24 cellular contexts compared by ENCODE assay signal in the genomic region with DNA sequence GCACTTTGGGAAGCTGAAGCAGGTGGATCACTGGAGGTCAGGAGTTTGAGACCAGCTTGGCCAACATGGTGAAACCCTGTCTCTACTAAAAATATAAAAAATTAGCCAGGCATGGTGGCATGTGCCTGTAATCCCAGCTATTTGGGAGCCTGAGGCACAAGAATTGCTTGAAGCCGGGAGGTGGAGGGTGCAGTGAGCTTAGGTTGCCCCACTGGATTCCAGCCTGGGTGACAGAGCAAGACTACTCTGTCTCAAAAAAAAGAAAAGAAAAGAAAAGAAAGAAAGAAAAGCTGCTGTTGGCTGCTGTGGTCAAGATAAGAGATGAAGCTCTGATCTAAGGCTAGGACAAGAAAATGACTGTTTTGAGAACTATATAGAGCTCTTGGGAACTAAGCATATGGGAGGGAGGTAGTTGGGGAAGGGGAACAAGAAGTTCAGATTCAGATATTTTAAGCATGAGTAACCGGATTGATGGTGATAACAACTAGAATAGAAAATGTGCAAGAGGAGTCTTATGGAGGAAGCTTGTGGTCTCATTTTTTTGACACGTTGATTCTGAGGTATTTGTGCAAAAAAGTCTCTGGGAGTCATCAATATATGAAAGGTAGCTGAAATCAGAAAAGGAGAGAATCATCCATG. TPM values are rescaled to one million over a fixed set of nuclear protein-coding genes. Genes with fewer than 3 reads are reported as not detected.
DNase-seq lines count a peak whose midpoint lies in the region; ATAC-seq and TF ChIP-seq lines count a peak whose summit lies in the region.
"Had no signal": no experiment of that assay in that cellular context is flagged by ENCODE, and none has a peak within 500 bp of the region (broad histone marks: within the 10 kb centered on the region; RNA-seq: fewer than 3 reads in every experiment).

No MANE protein-coding gene starts in this region.

- H3K4me3 Mint-ChIP-seq in MCF 10A (ENCODE audit: unreplicated experiment) (no peak overlapping the region), type B pancreatic cell (no peak overlapping the region)
- H3K4me3 Mint-ChIP-seq: activated T-cell treated with anti-CD3 and anti-CD28 coated beads, Interleukin-2, amount 50 U/mL, for 24 hours; dendritic cell treated with granulocyte-macrophage colony-stimulating factor and Interleukin-4, amounts not matched to agents 40 ng/mL and 50 ng/mL, for 4 days; stimulated activated memory B cell treated with anti-CD40 and anti-IgM and Interleukin-4, amounts not matched to agents 10 μg/mL and 1 μg/mL and 100 μg/mL, for 72 hours had no signal

- CTCF ChIA-PET in mammary epithelial cell (lab: Charles Lee; ENCODE audit: low non-redundant PET): no interaction called here
- CTCF ChIA-PET in MCF 10A (lab: Yijun Ruan, JAX): interaction anchor here (0.6 to 1.6 kb wide), 2 partner anchors 10 to 33 kb away, joined by 3 to 4 read pairs; no protein-coding TSS in a partner anchor

- DNase-seq in mammary epithelial cell (no peak), MCF 10A (ENCODE audit: unreplicated experiment) (no peak), fibroblast of pulmonary artery (ENCODE audit: low read depth) (peak; percentile 68), type B pancreatic cell (ENCODE audit: extremely low spot score, unreplicated experiment) (no peak)
- no peak for DNase-seq in activated effector memory CD4-positive, alpha-beta T cell treated with Interleukin-2 at 50 U/mL for 16 hours
- DNase-seq: 8988T; activated CD4-positive, alpha-beta T cell treated with anti-CD3 and anti-CD28 coated beads, Interleukin-2, amount 50 U/mL, for 1 hour; activated T-cell treated with anti-CD3 and anti-CD28 coated beads, Interleukin-2, amount 50 U/mL, for 24 hours; amniotic stem cell; COR-L47; esophagus squamous epithelium; NCI-H1694 treated with DMSO at 0.1 percent for 48 hours; RPMI8226; sigmoid colon; uterus had no signal

- H3K79me2 ChIP-seq in mammary epithelial cell (ENCODE audit: insufficient read depth, low read length): no peaks in the 10 kb centered on the region

- H3K4me1 Mint-ChIP-seq in MCF 10A (ENCODE audit: insufficient read depth, unreplicated experiment) (peaks cover 10% of the 10 kb centered on the region), type B pancreatic cell (ENCODE audit: unreplicated experiment) (no peaks in the 10 kb centered on the region)

- H3K27ac Mint-ChIP-seq in MCF 10A (ENCODE audit: low read depth, unreplicated experiment) (no peak overlapping the region), type B pancreatic cell (peak overlapping the region; percentile 87)
- H3K27ac Mint-ChIP-seq: activated T-cell treated with anti-CD3 and anti-CD28 coated beads, Interleukin-2, amount 50 U/mL, for 24 hours; dendritic cell treated with granulocyte-macrophage colony-stimulating factor and Interleukin-4, amounts not matched to agents 40 ng/mL and 50 ng/mL, for 4 days; stimulated activated memory B cell treated with anti-CD40 and anti-IgM and Interleukin-4, amounts not matched to agents 10 μg/mL and 1 μg/mL and 100 μg/mL, for 72 hours had no signal

- H2AFZ ChIP-seq in mammary epithelial cell (ENCODE audit: low read depth, low read length): peak overlapping the region; percentile 64

- H3K9me3 ChIP-seq in mammary epithelial cell (replicated peaks; ENCODE audit: insufficient read depth, low read length): no peaks in the 10 kb centered on the region
- H3K9me3 ChIP-seq: esophagus squamous epithelium, neutrophil, sigmoid colon, uterus had no signal

- ATAC-seq in SK-N-SH treated with all-trans-retinoic acid at 6 μM for 48 hours (peak; percentile 22; the same call in 2 of the 3 replicates), HG03280 (IDR thresholded peaks at IDR 0.05; ENCODE audit: unreplicated experiment) (no peak), HG02973 (IDR thresholded peaks at IDR 0.05; ENCODE audit: unreplicated experiment) (no peak)
- ATAC-seq: stimulated activated memory B cell treated with anti-CD40 and anti-IgM and Interleukin-4, amounts not matched to agents 10 μg/mL and 1 μg/mL and 100 μg/mL, for 72 hours had no signal

- 36% methylated on average over 3 of the region's 3 CpGs for WGBS in mammary epithelial cell (ENCODE audit: low coverage, missing lambda C conversion rate)

- no peak overlapping the region for H3K27ac ChIP-seq in mammary epithelial cell (ENCODE audit: insufficient read depth, low read depth, low read length)
- H3K27ac ChIP-seq: esophagus squamous epithelium, KMS-11, neutrophil, sigmoid colon, uterus had no signal

- POLR2A ChIA-PET in MCF 10A (lab: Yijun Ruan, JAX): interaction anchor here (0.6 to 1.1 kb wide), 2 partner anchors 11 to 15 kb away, joined by 3 to 4 read pairs; no protein-coding TSS in a partner anchor

- peaks cover 11% of the 10 kb centered on the region for H3K4me1 ChIP-seq in mammary epithelial cell (ENCODE audit: insufficient read depth, low read length)
- H3K4me1 ChIP-seq: esophagus squamous epithelium, sigmoid colon, uterus had no signal

- no peak for TF ChIP-seq CTCF in mammary epithelial cell (conservative IDR thresholded peaks at IDR 0.05 in 1 of 2, IDR thresholded peaks at IDR 0.05 in 1 of 2; ENCODE audit: extremely low read depth in 1 of 2, insufficient read depth in 1 of 2, low read depth in 1 of 2, low read length in 2 of 2)
- no peak for TF ChIP-seq CTCF in MCF 10A (IDR thresholded peaks at IDR 0.05; ENCODE audit: unreplicated experiment)
- TF ChIP-seq CTCF in fibroblast of pulmonary artery (IDR thresholded peaks at IDR 0.05; ENCODE audit: low read length, missing control alignments): no peak
- no peak for TF ChIP-seq CTCF in type B pancreatic cell (conservative IDR thresholded peaks at IDR 0.05)

- intact Hi-C loops in mammary epithelial cell (cut with micrococcal nuclease) (no loop called here), MCF 10A (cut with micrococcal nuclease) (no loop called here)

- H3K9me3 Mint-ChIP-seq in MCF 10A (ENCODE audit: unreplicated experiment): no peaks in the 10 kb centered on the region
- H3K9me3 Mint-ChIP-seq in type B pancreatic cell: no peaks in the 10 kb centered on the region
- H3K9me3 Mint-ChIP-seq: activated T-cell treated with anti-CD3 and anti-CD28 coated beads, Interleukin-2, amount 50 U/mL, for 24 hours; dendritic cell treated with granulocyte-macrophage colony-stimulating factor and Interleukin-4, amounts not matched to agents 40 ng/mL and 50 ng/mL, for 4 days; stimulated activated memory B cell treated with anti-CD40 and anti-IgM and Interleukin-4, amounts not matched to agents 10 μg/mL and 1 μg/mL and 100 μg/mL, for 72 hours had no signal

- peak overlapping the region; percentile 49 for H3K4me2 ChIP-seq in mammary epithelial cell (ENCODE audit: insufficient read depth, low read depth, low read length)
- H3K4me2 ChIP-seq: KMS-11 had no signal

- dilution Hi-C loops in mammary epithelial cell (cut with HindIII; ENCODE audit: low sequenced_read_pairs): no loop called here

- no peaks in the 10 kb centered on the region for H3K36me3 ChIP-seq in mammary epithelial cell (ENCODE audit: insufficient read depth, low read length)
- H3K36me3 ChIP-seq: esophagus squamous epithelium, neutrophil, sigmoid colon, uterus had no signal

- H3K27me3 ChIP-seq in mammary epithelial cell (ENCODE audit: insufficient read depth, low read length): no peaks in the 10 kb centered on the region
- H3K27me3 ChIP-seq: esophagus squamous epithelium, neutrophil, sigmoid colon, uterus had no signal

- in situ Hi-C loops in mammary epithelial cell (cut with MboI; ENCODE audit: low sequenced_read_pairs in 2 of 2): no loop called here

- no peaks in the 10 kb centered on the region for H4K20me1 ChIP-seq in mammary epithelial cell (ENCODE audit: insufficient read depth, low read length)

- H3K4me3 ChIP-seq in mammary epithelial cell (replicated peaks in 1 of 3; ENCODE audit: insufficient read depth in 1 of 3, low read depth in 2 of 3, low read length in 3 of 3) (no peak overlapping the region), fibroblast of pulmonary artery (replicated peaks; ENCODE audit: low read depth, low read length) (no peak overlapping the region)
- H3K4me3 ChIP-seq: esophagus squamous epithelium, lung, sigmoid colon, uterus had no signal

- BruUV-seq in mammary epithelial cell (replicated peaks; lab: Mats Ljungman, UMichigan) (no TSS peak), MCF 10A (replicated peaks; lab: Mats Ljungman, UMichigan) (no TSS peak)

- no peak overlapping the region for H3K9ac ChIP-seq in mammary epithelial cell (ENCODE audit: insufficient read depth, low read length)
- H3K9ac ChIP-seq: KMS-11 had no signal

- H3K27me3 Mint-ChIP-seq in MCF 10A (ENCODE audit: insufficient read depth, unreplicated experiment): no peaks in the 10 kb centered on the region
- no peaks in the 10 kb centered on the region for H3K27me3 Mint-ChIP-seq in type B pancreatic cell
- H3K27me3 Mint-ChIP-seq: dendritic cell treated with granulocyte-macrophage colony-stimulating factor and Interleukin-4, amounts not matched to agents 40 ng/mL and 50 ng/mL, for 4 days; stimulated activated memory B cell treated with anti-CD40 and anti-IgM and Interleukin-4, amounts not matched to agents 10 μg/mL and 1 μg/mL and 100 μg/mL, for 72 hours had no signal

- H3K36me3 Mint-ChIP-seq in MCF 10A (ENCODE audit: insufficient read depth, unreplicated experiment): peaks cover 6% of the 10 kb centered on the region
- H3K36me3 Mint-ChIP-seq in type B pancreatic cell: no peaks in the 10 kb centered on the region
- H3K36me3 Mint-ChIP-seq: stimulated activated memory B cell treated with anti-CD40 and anti-IgM and Interleukin-4, amounts not matched to agents 10 μg/mL and 1 μg/mL and 100 μg/mL, for 72 hours had no signal

TF ChIP-seq in SK-N-SH treated with all-trans-retinoic acid at 6 μM for 48 hours, 23 proteins besides CTCF, POLR2A, EP300 and RAD21 (continues in another document):
- TF ChIP-seq TCF4 (CRISPR knock-in tag; IDR thresholded peaks at IDR 0.05; ENCODE audit: borderline replicate concordance): no peak

RNA-seq across cellular contexts. Expression of gene DNAH12, which starts 25.7 kb away (rescaled TPM):
- under 1 TPM in 1 of 2 donors, not detected in 1; under 0.01 TPM for total RNA-seq in mammary epithelial cell
- 0.02 TPM for polyA plus RNA-seq in mammary epithelial cell
- polyA minus RNA-seq in mammary epithelial cell: not detected
- 0.47 and 0.58 TPM in 2 replicates for total RNA-seq in MCF 10A (2022)
- total RNA-seq in type B pancreatic cell (ENCODE audit: low replicate concordance): 0.29 and 0.87 TPM in 2 replicates
- total RNA-seq: T-helper 2 cell treated with Interferon-gamma antibody and Interleukin-4, amounts not matched to agents 100 ng/mL and 5 ng/mL, for 36 hours had no signal

RNA-seq across cellular contexts. Expression of gene PDE12, which starts 37.7 kb away (rescaled TPM):
- total RNA-seq in mammary epithelial cell: 10 to 100 TPM; 22.4 to 26.7 TPM
- 16.7 TPM for polyA plus RNA-seq in mammary epithelial cell
- 44.3 TPM for polyA minus RNA-seq in mammary epithelial cell
- 23.0 and 23.1 TPM in 2 replicates for total RNA-seq in MCF 10A (2022)
- 20.4 and 23.7 TPM in 2 replicates for total RNA-seq in type B pancreatic cell (ENCODE audit: low replicate concordance)
